23 cellular contexts compared by ENCODE assay signal in the genomic region with DNA sequence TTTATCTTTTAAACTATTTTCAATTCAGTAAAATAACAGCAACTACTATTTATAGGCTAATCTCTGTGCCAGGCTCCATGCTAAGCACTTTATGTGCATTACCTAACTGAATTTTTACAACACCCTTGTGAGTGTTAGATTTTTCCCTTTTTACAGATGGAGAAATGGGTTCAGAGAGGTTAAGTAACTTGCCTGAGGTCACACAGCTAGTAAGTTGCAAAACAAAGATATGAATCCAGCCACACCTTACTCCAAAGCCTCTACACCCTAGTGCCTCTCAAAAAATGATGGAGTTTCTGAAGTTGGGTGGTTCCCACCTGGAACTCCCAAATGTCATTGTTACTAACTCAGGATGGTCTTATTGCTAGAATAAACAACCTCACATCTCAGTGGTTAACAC.
"Had no signal": no experiment of that assay in that cellular context is flagged by ENCODE, and none has a peak within 500 bp of the region (broad histone marks: within the 10 kb centered on the region; RNA-seq: fewer than 3 reads in every experiment).

No MANE protein-coding gene starts in this region.

- H3K4me2 ChIP-seq: hepatocyte, neural progenitor cell had no signal

- H3K9me3 ChIP-seq: gastrocnemius medialis, left ventricle myocardium inferior, sigmoid colon, tibial nerve had no signal

- H3K36me3 ChIP-seq: brain microvascular endothelial cell, gastrocnemius medialis, left ventricle myocardium inferior, neural progenitor cell, sigmoid colon, tibial nerve had no signal

- DNase-seq: activated CD4-positive, alpha-beta T cell treated with anti-CD3 and anti-CD28 coated beads, Interleukin-2, amount 10 ng/mL, durations not matched to agents 24 days and 14 days; activated CD4-positive, CD25-positive, alpha-beta regulatory T cell treated with anti-CD3 and anti-CD28 coated beads, Interleukin-2, amount 50 U/mL, for 72 hours; activated CD8-positive, alpha-beta memory T cell treated with anti-CD3 and anti-CD28 coated beads, Interleukin-2, amount 50 U/mL, for 4 hours; activated effector memory CD4-positive, alpha-beta T cell treated with anti-CD3 and anti-CD28 coated beads, Interleukin-2, amount 50 U/mL, for 16 hours; activated T-cell treated with anti-CD3 and anti-CD28 coated beads, Interleukin-2, amount 50 U/mL, for 1 hour; brain microvascular endothelial cell; effector memory CD8-positive, alpha-beta T cell; erythroblast; glutamatergic neuron; left ventricle myocardium inferior; mesendoderm; natural killer cell; small intestine; stimulated activated CD4-positive, alpha-beta T cell treated with anti-CD3 and anti-CD28 coated beads, Interleukin-2, amount 100 ng/mL, for 24 hours; stimulated activated naive CD4-positive, alpha-beta T cell treated with Interleukin-2 at 50 U/mL for 16 hours; T1000 had no signal

- H3K4me3 ChIP-seq: coronary artery, gastrocnemius medialis, hepatocyte, left ventricle myocardium inferior, lung, neural progenitor cell, sigmoid colon, tibial nerve had no signal

- H3K4me1 ChIP-seq: left ventricle myocardium inferior had no signal

- ATAC-seq: effector memory CD8-positive, alpha-beta T cell had no signal

- H3K27ac ChIP-seq: brain microvascular endothelial cell, coronary artery, hepatocyte, left ventricle myocardium inferior, neural progenitor cell had no signal

- H3K9ac ChIP-seq: neural progenitor cell had no signal

- H3K27me3 ChIP-seq: brain microvascular endothelial cell, gastrocnemius medialis, hepatocyte, neural progenitor cell, sigmoid colon, tibial nerve had no signal

- H2AFZ ChIP-seq: hepatocyte, neural progenitor cell had no signal

- H3K79me2 ChIP-seq: hepatocyte had no signal
